ENCODE assay signal across 23 cellular contexts in genomic region chr21:37337831-37338230, GRCh38. TPM values are rescaled to one million over a fixed set of nuclear protein-coding genes. Genes with fewer than 3 reads are reported as not detected.
A peak's percentile ranks its signal among the peaks of the same experiment; 100 is the strongest.
DNase-seq lines count a peak whose midpoint lies in the region; ATAC-seq and TF ChIP-seq lines count a peak whose summit lies in the region.
"Had no signal": no experiment of that assay in that cellular context is flagged by ENCODE, and none has a peak within 500 bp of the region (broad histone marks: within the 10 kb centered on the region; RNA-seq: fewer than 3 reads in every experiment).

No MANE protein-coding gene starts in this region.

- CTCF ChIA-PET in MCF 10A (lab: Yijun Ruan, JAX) (interaction anchor here (0.6 to 1.8 kb wide), 3 partner anchors 11 to 1118 kb away, joined by 3 to 7 read pairs (median 3); no protein-coding TSS in a partner anchor), SK-N-SH (lab: Yijun Ruan, JAX) (interaction anchor here (0.8 kb wide), 1 partner anchor 65 kb away, joined by 3 read pairs; no protein-coding TSS in a partner anchor)

- DNase-seq in MCF 10A (ENCODE audit: unreplicated experiment) (no peak), breast epithelium (ENCODE audit: low spot score in 2 of 2) (no peak), SK-N-SH (no peak), fibroblast of gingiva (ENCODE audit: low read depth) (peak; percentile 3), KG1 (lab: John Stamatoyannopoulos, UW) (no peak), OCI-M1 (lab: John Stamatoyannopoulos, UW) (no peak)
- DNase-seq: activated CD8-positive, alpha-beta T cell treated with anti-CD3 and anti-CD28 coated beads for 36 hours; activated naive CD4-positive, alpha-beta T cell treated with anti-CD3 and anti-CD28 coated beads, Interleukin-2, amount 50 U/mL, for 16 hours; activated T-cell treated with anti-CD3 and anti-CD28 coated beads, Interleukin-2, amount 50 U/mL, for 48 hours; cortex of kidney; head of caudate nucleus; natural killer cell; NCI-H345; posterior cingulate gyrus; spleen; stimulated activated CD8-positive, alpha-beta memory T cell treated with anti-CD3 and anti-CD28 coated beads, Interleukin-4, amount 100 ng/mL, for 48 hours; T-helper 1 cell had no signal

- peaks cover 42% of the 10 kb centered on the region for H3F3A ChIP-seq in SK-N-SH (replicated peaks; ENCODE audit: insufficient read depth)

- peaks cover 25% of the 10 kb centered on the region for H3K4me1 Mint-ChIP-seq in MCF 10A (ENCODE audit: insufficient read depth, unreplicated experiment)
- H3K4me1 Mint-ChIP-seq: natural killer cell had no signal

- H3K9ac ChIP-seq in SK-N-SH (no peak overlapping the region), skeletal muscle tissue (ENCODE audit: low read depth in 1 of 3, low read length in 3 of 3) (peak overlapping the region in 1 of 3 donors; percentile 58)

- TF ChIP-seq EP300 in SK-N-SH (IDR thresholded peaks at IDR 0.05; ENCODE audit: borderline replicate concordance in 1 of 2, low read depth in 1 of 2, low read length in 1 of 2): no peak

- no peaks in the 10 kb centered on the region for H3K36me3 Mint-ChIP-seq in MCF 10A (ENCODE audit: insufficient read depth, unreplicated experiment)
- H3K36me3 Mint-ChIP-seq: natural killer cell had no signal

- H3K36me3 ChIP-seq in breast epithelium: no peaks in the 10 kb centered on the region
- H3K36me3 ChIP-seq in SK-N-SH (replicated peaks in 1 of 2; ENCODE audit: control insufficient read depth in 1 of 2, insufficient read depth in 2 of 2, low read length in 1 of 2): no peaks in the 10 kb centered on the region
- H3K36me3 ChIP-seq in skeletal muscle tissue (ENCODE audit: control insufficient read depth in 3 of 3, insufficient read depth in 3 of 3, low read length in 3 of 3): no peaks in the 10 kb centered on the region
- H3K36me3 ChIP-seq: MG63, spleen, suprapubic skin had no signal

- no peaks in the 10 kb centered on the region for H3K9me3 Mint-ChIP-seq in MCF 10A (ENCODE audit: unreplicated experiment)
- H3K9me3 Mint-ChIP-seq: natural killer cell had no signal

- H3K9me3 ChIP-seq in breast epithelium (no peaks in the 10 kb centered on the region), SK-N-SH (no peaks in the 10 kb centered on the region), skeletal muscle tissue (ENCODE audit: control insufficient read depth in 3 of 3, low read length in 3 of 3) (no peaks in the 10 kb centered on the region)
- H3K9me3 ChIP-seq: suprapubic skin had no signal

- no peaks in the 10 kb centered on the region for H3K79me2 ChIP-seq in SK-N-SH (ENCODE audit: insufficient read depth)

- no peak for ATAC-seq in GM21529 (IDR thresholded peaks at IDR 0.05; ENCODE audit: unreplicated experiment)
- ATAC-seq: activated CD8-positive, alpha-beta T cell treated with anti-CD3 and anti-CD28 coated beads for 36 hours had no signal

- H3K4me2 ChIP-seq in SK-N-SH: no peak overlapping the region

- no peaks in the 10 kb centered on the region for H3K4me1 ChIP-seq in breast epithelium
- peaks cover 30% of the 10 kb centered on the region in 2 experiments for H3K4me1 ChIP-seq in SK-N-SH (ENCODE audit: control insufficient read depth in 1 of 2, insufficient read depth in 2 of 2, low read depth in 1 of 2, low read length in 1 of 2)
- H3K4me1 ChIP-seq in skeletal muscle tissue (ENCODE audit: control insufficient read depth in 3 of 3, insufficient read depth in 3 of 3, low read length in 3 of 3): peaks cover 3 to 14% (median 9%) of the 10 kb centered on the region in 3 donors

- BruUV-seq in MCF 10A (replicated peaks; lab: Mats Ljungman, UMichigan): no TSS peak

- H3K27ac ChIP-seq in breast epithelium (no peak overlapping the region), SK-N-SH (ENCODE audit: low read depth in 2 of 2, low read length in 1 of 2) (peak overlapping the region; percentile 23 to 92), skeletal muscle tissue (ENCODE audit: low read depth, low read length) (peak overlapping the region; percentile 95)
- H3K27ac ChIP-seq: 22Rv1, VCaP had no signal

- 49% methylated on average over 2 of the region's 2 CpGs for WGBS in SK-N-SH (ENCODE audit: low lambda C conversion rate)

- intact Hi-C loops in MCF 10A (cut with micrococcal nuclease): loop anchor here (2.0 kb wide), 1 partner anchor 71 kb away; the partner anchor contains the start of gene VPS26C
- intact Hi-C loops in breast epithelium (cut with DNase I; ENCODE audit: low total_unique reads): no loop called here

- no peaks in the 10 kb centered on the region for H3K27me3 Mint-ChIP-seq in MCF 10A (ENCODE audit: insufficient read depth, unreplicated experiment)
- H3K27me3 Mint-ChIP-seq: activated CD8-positive, alpha-beta T cell treated with anti-CD3 and anti-CD28 coated beads for 36 hours had no signal

- H2AFZ ChIP-seq in SK-N-SH (ENCODE audit: low read depth): 0 out of 2 replicates have a peak overlapping the region, but pooled peaks have one; percentile 29

- no peak for TF ChIP-seq RAD21 in SK-N-SH (IDR thresholded peaks at IDR 0.05; ENCODE audit: low read length)

- H3K9me2 ChIP-seq in SK-N-SH: no peaks in the 10 kb centered on the region

- no peaks in the 10 kb centered on the region for H4K20me1 ChIP-seq in SK-N-SH (ENCODE audit: insufficient read depth)

- H3K4me3 Mint-ChIP-seq in MCF 10A (ENCODE audit: unreplicated experiment): no peak overlapping the region
- H3K4me3 Mint-ChIP-seq: activated CD8-positive, alpha-beta T cell treated with anti-CD3 and anti-CD28 coated beads for 36 hours; natural killer cell had no signal

- no peak for TF ChIP-seq POLR2A in breast epithelium (IDR thresholded peaks at IDR 0.05)

- H3K27ac Mint-ChIP-seq in MCF 10A (ENCODE audit: low read depth, unreplicated experiment): peak overlapping the region; percentile 97
- H3K27ac Mint-ChIP-seq: activated CD8-positive, alpha-beta T cell treated with anti-CD3 and anti-CD28 coated beads for 36 hours; natural killer cell had no signal

- H3K4me3 ChIP-seq in breast epithelium (no peak overlapping the region), SK-N-SH (ENCODE audit: low read depth in 2 of 2, low read length in 1 of 2) (no peak overlapping the region), skeletal muscle tissue (ENCODE audit: low read length in 3 of 3) (no peak overlapping the region)
- H3K4me3 ChIP-seq: MG63, spleen, suprapubic skin had no signal

- H3K27me3 ChIP-seq in breast epithelium (no peaks in the 10 kb centered on the region), SK-N-SH (ENCODE audit: insufficient read depth) (no peaks in the 10 kb centered on the region), skeletal muscle tissue (ENCODE audit: control insufficient read depth in 3 of 3, insufficient read depth in 3 of 3, low read length in 3 of 3) (no peaks in the 10 kb centered on the region)
- H3K27me3 ChIP-seq: MG63, spleen, suprapubic skin had no signal

- POLR2A ChIA-PET in MCF 10A (lab: Yijun Ruan, JAX) (interaction anchor here (1.2 to 4.3 kb wide), 9 partner anchors 9 to 226 kb away, joined by 3 to 54 read pairs (median 8); partner anchors contain the start of genes DYRK1A and VPS26C), SK-N-SH (lab: Yijun Ruan, JAX) (interaction anchor here (0.6 to 2.5 kb wide), 4 partner anchors 35 to 168 kb away, joined by 3 to 10 read pairs (median 4); partner anchors contain the start of gene VPS26C)

- TF ChIP-seq CTCF in MCF 10A (IDR thresholded peaks at IDR 0.05; ENCODE audit: unreplicated experiment): no peak
- TF ChIP-seq CTCF in breast epithelium (IDR thresholded peaks at IDR 0.05): no peak
- no peak for TF ChIP-seq CTCF in SK-N-SH (IDR thresholded peaks at IDR 0.05)

TF ChIP-seq in SK-N-SH, 30 proteins besides CTCF, POLR2A, EP300 and RAD21:
- TF ChIP-seq RCOR1 (IDR thresholded peaks at IDR 0.05; ENCODE audit: low read length): no peak
- TF ChIP-seq RXRA (IDR thresholded peaks at IDR 0.05; ENCODE audit: borderline replicate concordance, low read depth): no peak
- no peak for TF ChIP-seq FOXJ3 (CRISPR knock-in tag; IDR thresholded peaks at IDR 0.05)
- TF ChIP-seq FOXM1 (IDR thresholded peaks at IDR 0.05; ENCODE audit: low read depth): no peak
- TF ChIP-seq FOSL2 (IDR thresholded peaks at IDR 0.05; ENCODE audit: borderline replicate concordance, low read depth): no peak
- TF ChIP-seq EZH2phosphoT487 (IDR thresholded peaks at IDR 0.05; ENCODE audit: borderline replicate concordance, low read depth): no peak
- TF ChIP-seq MEF2A (IDR thresholded peaks at IDR 0.05; ENCODE audit: borderline replicate concordance, low read depth): no peak
- TF ChIP-seq, protein P1, sequence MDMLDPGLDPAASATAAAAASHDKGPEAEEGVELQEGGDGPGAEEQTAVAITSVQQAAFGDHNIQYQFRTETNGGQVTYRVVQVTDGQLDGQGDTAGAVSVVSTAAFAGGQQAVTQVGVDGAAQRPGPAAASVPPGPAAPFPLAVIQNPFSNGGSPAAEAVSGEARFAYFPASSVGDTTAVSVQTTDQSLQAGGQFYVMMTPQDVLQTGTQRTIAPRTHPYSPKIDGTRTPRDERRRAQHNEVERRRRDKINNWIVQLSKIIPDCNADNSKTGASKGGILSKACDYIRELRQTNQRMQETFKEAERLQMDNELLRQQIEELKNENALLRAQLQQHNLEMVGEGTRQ (IDR thresholded peaks at IDR 0.05; ENCODE audit: borderline replicate concordance, low read depth, low read length): no peak
- no peak for TF ChIP-seq POLR2AphosphoS5 (IDR thresholded peaks at IDR 0.05; ENCODE audit: low read depth, low read length)
- no peak for TF ChIP-seq SIN3A (IDR thresholded peaks at IDR 0.05; ENCODE audit: borderline replicate concordance, low read depth, low read length)
- TF ChIP-seq USF1 (IDR thresholded peaks at IDR 0.05; ENCODE audit: borderline replicate concordance, low read depth): no peak
- no peak for TF ChIP-seq TCF12 (IDR thresholded peaks at IDR 0.05)

RNA-seq across cellular contexts. Expression of gene DYRK1A, which starts 28.7 kb away (rescaled TPM):
- total RNA-seq in MCF 10A (2022) (58.6 and 63.1 TPM in 2 replicates), breast epithelium (100 to 1,000 TPM in 1 of 3 donors, 10 to 100 TPM in 2; 71.7 to 138 (median 93.1) TPM), skeletal muscle tissue (104 TPM)
- polyA plus RNA-seq in SK-N-SH (2012; rRNA removed): 19.3 and 21.5 TPM in 2 replicates
- 14.1 and 14.7 TPM in 2 replicates for polyA plus RNA-seq in SK-N-SH (2012; cell fraction: cytosol; rRNA removed)
- polyA plus RNA-seq in SK-N-SH (2012; cell fraction: nucleus; rRNA removed): 29.4 and 65.6 TPM in 2 replicates

Comparison
In these comparisons a context has a peak if more than half of its experiments do, and no peak if none do; other contexts are left out.
1. H3K27ac ChIP-seq: peak in SK-N-SH (2 of 2) and skeletal muscle tissue (single experiment); none in breast epithelium (0 of 2).